Comparison of ENCODE assay signal across 2 cellular contexts in the genomic region with DNA sequence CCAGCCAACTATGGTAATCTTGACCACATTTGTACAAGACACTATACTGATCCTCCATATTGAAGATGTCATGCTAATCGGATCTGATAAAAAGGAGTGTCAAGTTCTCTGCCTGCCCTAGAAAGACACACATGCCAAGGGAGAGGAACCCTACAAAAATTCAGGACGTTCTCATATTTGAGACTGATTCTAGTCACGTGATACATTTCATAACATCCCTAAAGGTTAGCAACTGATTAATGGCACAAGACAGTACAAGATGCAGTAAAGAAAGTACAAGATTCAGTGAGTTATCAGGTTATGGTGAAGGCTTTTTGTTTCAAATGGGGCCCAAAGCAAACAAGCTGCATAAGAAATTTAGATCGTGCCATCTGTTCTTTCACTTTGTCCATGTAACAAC.
TF ChIP-seq lines count a peak whose summit lies in the region.

No MANE protein-coding gene starts in this region.

TF ChIP-seq in A549, 52 proteins besides CTCF, POLR2A, EP300 and RAD21 (continued from another document):
- TF ChIP-seq, protein P1, sequence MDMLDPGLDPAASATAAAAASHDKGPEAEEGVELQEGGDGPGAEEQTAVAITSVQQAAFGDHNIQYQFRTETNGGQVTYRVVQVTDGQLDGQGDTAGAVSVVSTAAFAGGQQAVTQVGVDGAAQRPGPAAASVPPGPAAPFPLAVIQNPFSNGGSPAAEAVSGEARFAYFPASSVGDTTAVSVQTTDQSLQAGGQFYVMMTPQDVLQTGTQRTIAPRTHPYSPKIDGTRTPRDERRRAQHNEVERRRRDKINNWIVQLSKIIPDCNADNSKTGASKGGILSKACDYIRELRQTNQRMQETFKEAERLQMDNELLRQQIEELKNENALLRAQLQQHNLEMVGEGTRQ (IDR thresholded peaks at IDR 0.05), result peak; percentile 37; the same call in 1 of the 2 replicates
- TF ChIP-seq RARB (CRISPR knock-in tag; IDR thresholded peaks at IDR 0.05) (no peak), SMC3 (IDR thresholded peaks at IDR 0.05) (no peak), FOXS1 (CRISPR knock-in tag; IDR thresholded peaks at IDR 0.05) (no peak), BHLHE40 (IDR thresholded peaks at IDR 0.05; ENCODE audit: low read depth, low read length) (no peak)
- TF ChIP-seq, protein P2, sequence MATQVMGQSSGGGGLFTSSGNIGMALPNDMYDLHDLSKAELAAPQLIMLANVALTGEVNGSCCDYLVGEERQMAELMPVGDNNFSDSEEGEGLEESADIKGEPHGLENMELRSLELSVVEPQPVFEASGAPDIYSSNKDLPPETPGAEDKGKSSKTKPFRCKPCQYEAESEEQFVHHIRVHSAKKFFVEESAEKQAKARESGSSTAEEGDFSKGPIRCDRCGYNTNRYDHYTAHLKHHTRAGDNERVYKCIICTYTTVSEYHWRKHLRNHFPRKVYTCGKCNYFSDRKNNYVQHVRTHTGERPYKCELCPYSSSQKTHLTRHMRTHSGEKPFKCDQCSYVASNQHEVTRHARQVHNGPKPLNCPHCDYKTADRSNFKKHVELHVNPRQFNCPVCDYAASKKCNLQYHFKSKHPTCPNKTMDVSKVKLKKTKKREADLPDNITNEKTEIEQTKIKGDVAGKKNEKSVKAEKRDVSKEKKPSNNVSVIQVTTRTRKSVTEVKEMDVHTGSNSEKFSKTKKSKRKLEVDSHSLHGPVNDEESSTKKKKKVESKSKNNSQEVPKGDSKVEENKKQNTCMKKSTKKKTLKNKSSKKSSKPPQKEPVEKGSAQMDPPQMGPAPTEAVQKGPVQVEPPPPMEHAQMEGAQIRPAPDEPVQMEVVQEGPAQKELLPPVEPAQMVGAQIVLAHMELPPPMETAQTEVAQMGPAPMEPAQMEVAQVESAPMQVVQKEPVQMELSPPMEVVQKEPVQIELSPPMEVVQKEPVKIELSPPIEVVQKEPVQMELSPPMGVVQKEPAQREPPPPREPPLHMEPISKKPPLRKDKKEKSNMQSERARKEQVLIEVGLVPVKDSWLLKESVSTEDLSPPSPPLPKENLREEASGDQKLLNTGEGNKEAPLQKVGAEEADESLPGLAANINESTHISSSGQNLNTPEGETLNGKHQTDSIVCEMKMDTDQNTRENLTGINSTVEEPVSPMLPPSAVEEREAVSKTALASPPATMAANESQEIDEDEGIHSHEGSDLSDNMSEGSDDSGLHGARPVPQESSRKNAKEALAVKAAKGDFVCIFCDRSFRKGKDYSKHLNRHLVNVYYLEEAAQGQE (IDR thresholded peaks at IDR 0.05), result no peak
- TF ChIP-seq, protein P3, sequence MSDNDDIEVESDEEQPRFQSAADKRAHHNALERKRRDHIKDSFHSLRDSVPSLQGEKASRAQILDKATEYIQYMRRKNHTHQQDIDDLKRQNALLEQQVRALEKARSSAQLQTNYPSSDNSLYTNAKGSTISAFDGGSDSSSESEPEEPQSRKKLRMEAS (IDR thresholded peaks at IDR 0.05), result no peak
TF ChIP-seq in A549: peak in this region for 1.

TF ChIP-seq in K562, 482 proteins besides CTCF, POLR2A, EP300 and RAD21:
- TF ChIP-seq, protein P4, sequence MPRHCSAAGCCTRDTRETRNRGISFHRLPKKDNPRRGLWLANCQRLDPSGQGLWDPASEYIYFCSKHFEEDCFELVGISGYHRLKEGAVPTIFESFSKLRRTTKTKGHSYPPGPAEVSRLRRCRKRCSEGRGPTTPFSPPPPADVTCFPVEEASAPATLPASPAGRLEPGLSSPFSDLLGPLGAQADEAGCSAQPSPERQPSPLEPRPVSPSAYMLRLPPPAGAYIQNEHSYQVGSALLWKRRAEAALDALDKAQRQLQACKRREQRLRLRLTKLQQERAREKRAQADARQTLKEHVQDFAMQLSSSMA (CRISPR knock-in tag; IDR thresholded peaks at IDR 0.05), result no peak
- TF ChIP-seq TOE1 (IDR thresholded peaks at IDR 0.05; ENCODE audit: borderline replicate concordance) (0 out of 2 replicates have a peak, but pooled peaks have one; percentile 31), TOE1 (CRISPR knock-in tag; IDR thresholded peaks at IDR 0.05; ENCODE audit: borderline replicate concordance, low read depth) (no peak), RAD51 (IDR thresholded peaks at IDR 0.05; ENCODE audit: borderline replicate concordance, low read depth) (peak; percentile 76), CBFA2T2 (conservative IDR thresholded peaks at IDR 0.05) (peak; percentile 45; the same call in 1 of the 2 replicates)
- TF ChIP-seq, protein P5, sequence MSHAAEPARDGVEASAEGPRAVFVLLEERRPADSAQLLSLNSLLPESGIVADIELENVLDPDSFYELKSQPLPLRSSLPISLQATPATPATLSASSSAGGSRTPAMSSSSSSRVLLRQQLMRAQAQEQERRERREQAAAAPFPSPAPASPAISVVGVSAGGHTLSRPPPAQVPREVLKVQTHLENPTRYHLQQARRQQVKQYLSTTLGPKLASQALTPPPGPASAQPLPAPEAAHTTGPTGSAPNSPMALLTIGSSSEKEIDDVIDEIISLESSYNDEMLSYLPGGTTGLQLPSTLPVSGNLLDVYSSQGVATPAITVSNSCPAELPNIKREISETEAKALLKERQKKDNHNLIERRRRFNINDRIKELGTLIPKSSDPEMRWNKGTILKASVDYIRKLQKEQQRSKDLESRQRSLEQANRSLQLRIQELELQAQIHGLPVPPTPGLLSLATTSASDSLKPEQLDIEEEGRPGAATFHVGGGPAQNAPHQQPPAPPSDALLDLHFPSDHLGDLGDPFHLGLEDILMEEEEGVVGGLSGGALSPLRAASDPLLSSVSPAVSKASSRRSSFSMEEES (CRISPR knock-in tag; IDR thresholded peaks at IDR 0.05), result peak; percentile 95
- TF ChIP-seq, protein P6, sequence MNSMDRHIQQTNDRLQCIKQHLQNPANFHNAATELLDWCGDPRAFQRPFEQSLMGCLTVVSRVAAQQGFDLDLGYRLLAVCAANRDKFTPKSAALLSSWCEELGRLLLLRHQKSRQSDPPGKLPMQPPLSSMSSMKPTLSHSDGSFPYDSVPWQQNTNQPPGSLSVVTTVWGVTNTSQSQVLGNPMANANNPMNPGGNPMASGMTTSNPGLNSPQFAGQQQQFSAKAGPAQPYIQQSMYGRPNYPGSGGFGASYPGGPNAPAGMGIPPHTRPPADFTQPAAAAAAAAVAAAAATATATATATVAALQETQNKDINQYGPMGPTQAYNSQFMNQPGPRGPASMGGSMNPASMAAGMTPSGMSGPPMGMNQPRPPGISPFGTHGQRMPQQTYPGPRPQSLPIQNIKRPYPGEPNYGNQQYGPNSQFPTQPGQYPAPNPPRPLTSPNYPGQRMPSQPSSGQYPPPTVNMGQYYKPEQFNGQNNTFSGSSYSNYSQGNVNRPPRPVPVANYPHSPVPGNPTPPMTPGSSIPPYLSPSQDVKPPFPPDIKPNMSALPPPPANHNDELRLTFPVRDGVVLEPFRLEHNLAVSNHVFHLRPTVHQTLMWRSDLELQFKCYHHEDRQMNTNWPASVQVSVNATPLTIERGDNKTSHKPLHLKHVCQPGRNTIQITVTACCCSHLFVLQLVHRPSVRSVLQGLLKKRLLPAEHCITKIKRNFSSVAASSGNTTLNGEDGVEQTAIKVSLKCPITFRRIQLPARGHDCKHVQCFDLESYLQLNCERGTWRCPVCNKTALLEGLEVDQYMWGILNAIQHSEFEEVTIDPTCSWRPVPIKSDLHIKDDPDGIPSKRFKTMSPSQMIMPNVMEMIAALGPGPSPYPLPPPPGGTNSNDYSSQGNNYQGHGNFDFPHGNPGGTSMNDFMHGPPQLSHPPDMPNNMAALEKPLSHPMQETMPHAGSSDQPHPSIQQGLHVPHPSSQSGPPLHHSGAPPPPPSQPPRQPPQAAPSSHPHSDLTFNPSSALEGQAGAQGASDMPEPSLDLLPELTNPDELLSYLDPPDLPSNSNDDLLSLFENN (IDR thresholded peaks at IDR 0.05; ENCODE audit: low read depth in 2 of 2, low read length in 2 of 2), result no peak
